Comparison of ENCODE assay signal across 8 cellular contexts in genomic region chr1:112618114-112618720, GRCh38. TPM values are rescaled to one million over a fixed set of nuclear protein-coding genes. Genes with fewer than 3 reads are reported as not detected.
DNase-seq lines count a peak whose midpoint lies in the region; ATAC-seq, FAIRE-seq and TF ChIP-seq lines count a peak whose summit lies in the region.

No MANE protein-coding gene starts in this region.

- no peak for ATAC-seq in lung (ENCODE audit: insufficient read depth, low FRiP score)
- no peak for ATAC-seq in HG03457 (IDR thresholded peaks at IDR 0.05; ENCODE audit: unreplicated experiment)

- H3K36me3 ChIP-seq in lung (ENCODE audit: control insufficient read depth in 2 of 2, insufficient read depth in 2 of 2, low read length in 2 of 2) = peaks cover 1 to 7% of the 10 kb centered on the region in 2 donors
- H3K36me3 ChIP-seq in transverse colon = no peaks in the 10 kb centered on the region

- 1% methylated on average over 12 of the region's 12 CpGs for WGBS in lung, 2 donors
- 0 to 1% methylated on average over 8 to 12 of the region's 12 CpGs for WGBS in transverse colon (ENCODE audit: low coverage in 1 of 2), 2 donors

- H3K27me3 ChIP-seq in lung (ENCODE audit: control insufficient read depth, insufficient read depth) (no peaks in the 10 kb centered on the region), transverse colon (no peaks in the 10 kb centered on the region)

- TF ChIP-seq EP300 in transverse colon (IDR thresholded peaks at IDR 0.05; ENCODE audit: low read depth) = no peak

- FAIRE-seq in D721Med (lab: Jason Lieb, UNC) = no peak

- no peaks in the 10 kb centered on the region for H3K9me3 ChIP-seq in lung (ENCODE audit: control insufficient read depth in 2 of 2, insufficient read depth in 1 of 2, low read length in 1 of 2)
- H3K9me3 ChIP-seq in transverse colon = no peaks in the 10 kb centered on the region

- peak overlapping the region; percentile 93 for H3K4me3 ChIP-seq in AG09309 (ENCODE audit: control insufficient read depth, low read depth, low read length)
- peak overlapping the region; percentile 99 for H3K4me3 ChIP-seq in GM12864 (ENCODE audit: low read depth, low read length)
- peak overlapping the region; percentile 91 to 100 for H3K4me3 ChIP-seq in cardiac fibroblast (replicated peaks in 1 of 2; ENCODE audit: low read depth in 2 of 2, low read length in 2 of 2)
- H3K4me3 ChIP-seq in lung = peak overlapping the region; percentile 96
- H3K4me3 ChIP-seq in transverse colon = peak overlapping the region; percentile 81 to 98 (median 86)

- DNase-seq in AG09309 (ENCODE audit: low read depth) = no peak
- DNase-seq in GM12864 (ENCODE audit: low read depth) = no peak
- DNase-seq in OCI-M1 (lab: John Stamatoyannopoulos, UW) = peak; percentile 79
- DNase-seq in cardiac fibroblast (ENCODE audit: low read depth in 2 of 2) = peak; percentile 50 to 58
- DNase-seq in lung (ENCODE audit: low spot score) = no peak
- no peak for DNase-seq in transverse colon
- DNase-seq in D721Med (ENCODE audit: insufficient read length, low spot score) = no peak

- TF ChIP-seq POLR2A in transverse colon (IDR thresholded peaks at IDR 0.05) = peak; percentile 25

- H3K27ac ChIP-seq in lung (ENCODE audit: low read depth in 1 of 2, low read length in 1 of 2) (peak overlapping the region; percentile 97 to 100), transverse colon (peak overlapping the region; percentile 93 to 98 (median 97))

- intact Hi-C loops in transverse colon (cut with DNase I; ENCODE audit: low total_unique reads) = no loop called here

- no peak for TF ChIP-seq CTCF in AG09309 (IDR thresholded peaks at IDR 0.05; ENCODE audit: control insufficient read depth, insufficient read depth, low read depth, low read length, missing control alignments)
- TF ChIP-seq CTCF in GM12864 (IDR thresholded peaks at IDR 0.05; ENCODE audit: low read depth, low read length, missing control alignments) = no peak
- TF ChIP-seq CTCF in cardiac fibroblast (IDR thresholded peaks at IDR 0.05; ENCODE audit: low read depth, low read length) = no peak
- no peak for TF ChIP-seq CTCF in lung (IDR thresholded peaks at IDR 0.05; ENCODE audit: control extremely low read depth, extremely low read depth)
- TF ChIP-seq CTCF in transverse colon (IDR thresholded peaks at IDR 0.05) = no peak
- TF ChIP-seq CTCF in D721Med (IDR thresholded peaks at IDR 0.05; ENCODE audit: insufficient read depth, missing control alignments) = no peak

- peaks cover 3 to 18% of the 10 kb centered on the region in 2 donors for H3K4me1 ChIP-seq in lung (ENCODE audit: control insufficient read depth in 2 of 2, insufficient read depth in 2 of 2, low read length in 2 of 2)
- peaks cover 16 to 39% (median 34%) of the 10 kb centered on the region in 4 donors for H3K4me1 ChIP-seq in transverse colon

- in situ Hi-C loops in transverse colon (cut with MboI; ENCODE audit: low pct_ligation_motif_present in 1 of 4, low pct_unique_long_range_greater_than_20kb in 1 of 4, low sequenced_read_pairs in 3 of 4) = loop anchor here (10.0 to 25.0 kb wide), 5 partner anchors 97 to 231 kb away; partner anchors contain the start of genes CTTNBP2NL (in 4 of the 4), WNT2B (in 2 of the 4) and PPM1J (in 1 of the 4)

RNA-seq across cellular contexts. Expression of gene ST7L, which starts 0.7 kb away (rescaled TPM):
- total RNA-seq in lung = 10 to 100 TPM; 21.5 to 36.1 TPM
- 10 to 100 TPM in 1 of 2 donors, 1 to 10 TPM in 1; 8.4 to 12.9 TPM for polyA plus RNA-seq in lung
- total RNA-seq in transverse colon = 10 to 100 TPM in 3 of 4 donors, 1 to 10 TPM in 1; 7.0 to 37.4 (median 24.9) TPM

RNA-seq across cellular contexts. Expression of gene CAPZA1, which starts 1.4 kb away (rescaled TPM):
- total RNA-seq in lung (100 to 1,000 TPM; 105 to 167 TPM), transverse colon (100 to 1,000 TPM in 2 of 4 donors, 10 to 100 TPM in 2; 44.2 to 228 (median 123) TPM)
- 100 to 1,000 TPM in 1 of 2 donors, 10 to 100 TPM in 1; 72.3 to 106 TPM for polyA plus RNA-seq in lung

RNA-seq across cellular contexts. Expression of gene MOV10, which starts 56.2 kb away (rescaled TPM):
- total RNA-seq in lung (10 to 100 TPM; 37.7 to 51.3 TPM), transverse colon (100 to 1,000 TPM in 1 of 4 donors, 10 to 100 TPM in 3; 22.1 to 129 (median 76.9) TPM)
- 10 to 100 TPM; 33.4 to 42.7 TPM for polyA plus RNA-seq in lung

Comparison
In these comparisons a context has a peak if more than half of its experiments do, and no peak if none do; other contexts are left out.
1. DNase-seq: peak in OCI-M1 (single experiment) and cardiac fibroblast (2 of 2); none in AG09309 (single experiment), GM12864 (single experiment), lung (single experiment), transverse colon (single experiment) and D721Med (single experiment).
2. Peak in every context shown above with its lines, with median percentiles within 50 percentile points of each other: H3K4me3 ChIP-seq.